In genomic region chr6:34055223-34055933, GRCh38 we compare ENCODE assay signal across 8 cellular contexts.
A peak's percentile ranks its signal among the peaks of the same experiment; 100 is the strongest.
DNase-seq lines count a peak whose midpoint lies in the region; ATAC-seq and TF ChIP-seq lines count a peak whose summit lies in the region.

No MANE protein-coding gene starts in this region.

- H3K9ac ChIP-seq in NT2/D1 (ENCODE audit: insufficient read length, low read depth): peak overlapping the region; percentile 9

- POLR2A ChIA-PET in CD4-positive, alpha-beta T cell (lab: Charles Lee): no interaction called here

- H3K4me1 ChIP-seq in NT2/D1 (ENCODE audit: insufficient read depth, insufficient read length): peaks cover 37% of the 10 kb centered on the region

- ATAC-seq in CD4-positive, alpha-beta T cell (ENCODE audit: poor library complexity): peak; percentile 76
- peak; percentile 39 to 44 for ATAC-seq in natural killer cell treated with Interleukin-12 subunit alpha and Interleukin-12 subunit beta and Interleukin-15 and Interleukin-18, amount 100 ng/mL, for 72 hours
- no peak for ATAC-seq in HG03139 (IDR thresholded peaks at IDR 0.05; ENCODE audit: unreplicated experiment)

- no peak overlapping the region for H3K4me3 Mint-ChIP-seq in CD4-positive, alpha-beta T cell
- H3K4me3 Mint-ChIP-seq in HFFc6: no peak overlapping the region
- H3K4me3 Mint-ChIP-seq in natural killer cell treated with Interleukin-12 subunit alpha and Interleukin-12 subunit beta and Interleukin-15 and Interleukin-18, amount 100 ng/mL, for 72 hours: no peak overlapping the region

- intact Hi-C loops in CD4-positive, alpha-beta T cell (cut with DNase I, micrococcal nuclease): loop anchor here (1.0 kb wide), 1 partner anchor 99 kb away; no protein-coding TSS in a partner anchor

- H3K27ac ChIP-seq in CD4-positive, alpha-beta T cell (ENCODE audit: low read depth, low read length): no peak overlapping the region

- peak; percentile 42 to 70 (median 52) for DNase-seq in CD4-positive, alpha-beta T cell
- peak; percentile 13 for DNase-seq in HFFc6
- DNase-seq in NT2/D1 (ENCODE audit: low read depth, low spot score): peak; percentile 50
- DNase-seq in activated CD8-positive, alpha-beta memory T cell treated with anti-CD3 and anti-CD28 coated beads, Interleukin-2, amount 50 U/mL, for 24 hours (ENCODE audit: extremely low read depth): peak; percentile 20
- DNase-seq in erythroblast (lab: John Stamatoyannopoulos, UW): peak; percentile 63 to 75
- DNase-seq in natural killer cell treated with Interleukin-12 subunit alpha and Interleukin-12 subunit beta and Interleukin-15 and Interleukin-18, amount 100 ng/mL, for 72 hours (ENCODE audit: low spot score): no peak
- DNase-seq in stimulated activated naive CD4-positive, alpha-beta T cell (lab: John Stamatoyannopoulos, UW): peak; percentile 18 to 63 (median 36)

- H3K4me1 Mint-ChIP-seq in CD4-positive, alpha-beta T cell (ENCODE audit: low read depth): no peaks in the 10 kb centered on the region
- no peaks in the 10 kb centered on the region for H3K4me1 Mint-ChIP-seq in HFFc6 (ENCODE audit: low read depth)
- peaks cover 0 to 10% of the 10 kb centered on the region in 2 donors for H3K4me1 Mint-ChIP-seq in natural killer cell treated with Interleukin-12 subunit alpha and Interleukin-12 subunit beta and Interleukin-15 and Interleukin-18, amount 100 ng/mL, for 72 hours (ENCODE audit: low read depth in 2 of 2)

- H3K27me3 Mint-ChIP-seq in CD4-positive, alpha-beta T cell: peaks cover 5% of the 10 kb centered on the region
- H3K27me3 Mint-ChIP-seq in HFFc6 (ENCODE audit: insufficient read depth): peaks cover 24% of the 10 kb centered on the region
- H3K27me3 Mint-ChIP-seq in natural killer cell treated with Interleukin-12 subunit alpha and Interleukin-12 subunit beta and Interleukin-15 and Interleukin-18, amount 100 ng/mL, for 72 hours: peaks cover 21 to 22% of the 10 kb centered on the region in 2 donors

- peak; percentile 76 for TF ChIP-seq CTCF in CD4-positive, alpha-beta T cell (IDR thresholded peaks at IDR 0.05)
- peak; percentile 91 for TF ChIP-seq CTCF in HFFc6 (IDR thresholded peaks at IDR 0.05)

- no peaks in the 10 kb centered on the region for H3K27me3 ChIP-seq in CD4-positive, alpha-beta T cell (ENCODE audit: control insufficient read depth, insufficient read depth, low read length)
- no peaks in the 10 kb centered on the region for H3K27me3 ChIP-seq in NT2/D1 (ENCODE audit: insufficient read depth, insufficient read length)

- no peaks in the 10 kb centered on the region for H3K36me3 ChIP-seq in NT2/D1 (ENCODE audit: insufficient read depth, insufficient read length, low read length)

- CTCF ChIA-PET in CD4-positive, alpha-beta T cell (lab: Charles Lee): interaction anchor here (0.6 to 1.2 kb wide), 6 partner anchors 27 to 284 kb away, joined by 3 to 4 read pairs (median 4); no protein-coding TSS in a partner anchor

- no peak overlapping the region for H3K27ac Mint-ChIP-seq in CD4-positive, alpha-beta T cell
- no peak overlapping the region for H3K27ac Mint-ChIP-seq in HFFc6
- no peak overlapping the region for H3K27ac Mint-ChIP-seq in natural killer cell treated with Interleukin-12 subunit alpha and Interleukin-12 subunit beta and Interleukin-15 and Interleukin-18, amount 100 ng/mL, for 72 hours

- no peaks in the 10 kb centered on the region for H3K36me3 Mint-ChIP-seq in CD4-positive, alpha-beta T cell (ENCODE audit: low read depth)
- no peaks in the 10 kb centered on the region for H3K36me3 Mint-ChIP-seq in HFFc6 (ENCODE audit: low read depth)
- H3K36me3 Mint-ChIP-seq in natural killer cell treated with Interleukin-12 subunit alpha and Interleukin-12 subunit beta and Interleukin-15 and Interleukin-18, amount 100 ng/mL, for 72 hours: no peaks in the 10 kb centered on the region

- no peaks in the 10 kb centered on the region for H3K9me3 ChIP-seq in CD4-positive, alpha-beta T cell (ENCODE audit: control insufficient read depth, low read length)
- H3K9me3 ChIP-seq in NT2/D1 (ENCODE audit: insufficient read depth, low read length): no peaks in the 10 kb centered on the region

- no peak for TF ChIP-seq POLR2A in erythroblast (IDR thresholded peaks at IDR 0.05; ENCODE audit: low read length)

- H3K4me3 ChIP-seq in NT2/D1 (ENCODE audit: insufficient read length, low read depth): no peak overlapping the region

- no peaks in the 10 kb centered on the region for H3K9me3 Mint-ChIP-seq in CD4-positive, alpha-beta T cell
- H3K9me3 Mint-ChIP-seq in HFFc6: no peaks in the 10 kb centered on the region
- H3K9me3 Mint-ChIP-seq in natural killer cell treated with Interleukin-12 subunit alpha and Interleukin-12 subunit beta and Interleukin-15 and Interleukin-18, amount 100 ng/mL, for 72 hours: no peaks in the 10 kb centered on the region
